Comparison of ENCODE assay signal across 1 cellular context in the genomic region with DNA sequence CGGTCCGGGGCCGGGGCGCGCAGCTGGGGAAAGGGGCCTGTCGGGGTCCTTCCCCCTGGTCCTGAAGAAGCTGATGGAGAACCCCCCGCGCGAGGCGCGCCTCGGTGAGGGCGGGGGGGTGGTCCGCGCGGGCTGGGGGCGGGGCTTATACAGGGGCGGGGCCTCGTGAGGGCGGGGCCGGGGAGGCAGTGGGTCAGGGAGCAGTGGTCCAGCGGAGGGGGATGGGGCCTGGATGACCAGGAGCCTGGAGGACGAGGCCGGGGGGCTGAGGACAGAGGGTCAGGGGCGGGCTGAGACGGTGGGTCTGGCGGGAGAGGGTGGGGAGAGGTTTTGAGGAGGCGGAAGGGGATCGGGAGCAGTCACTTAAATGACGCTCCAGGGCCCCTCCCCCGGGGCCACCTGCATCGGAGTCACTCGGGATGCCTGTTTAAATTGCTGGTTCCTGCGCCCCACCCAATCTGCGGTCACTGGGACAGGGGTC.
A peak's percentile ranks its signal among the peaks of the same experiment; 100 is the strongest.
TF ChIP-seq lines count a peak whose summit lies in the region.

No MANE protein-coding gene starts in this region.

TF ChIP-seq in HepG2, 621 proteins besides CTCF, POLR2A, EP300 and RAD21 (continued from another document):
- TF ChIP-seq, protein P1, sequence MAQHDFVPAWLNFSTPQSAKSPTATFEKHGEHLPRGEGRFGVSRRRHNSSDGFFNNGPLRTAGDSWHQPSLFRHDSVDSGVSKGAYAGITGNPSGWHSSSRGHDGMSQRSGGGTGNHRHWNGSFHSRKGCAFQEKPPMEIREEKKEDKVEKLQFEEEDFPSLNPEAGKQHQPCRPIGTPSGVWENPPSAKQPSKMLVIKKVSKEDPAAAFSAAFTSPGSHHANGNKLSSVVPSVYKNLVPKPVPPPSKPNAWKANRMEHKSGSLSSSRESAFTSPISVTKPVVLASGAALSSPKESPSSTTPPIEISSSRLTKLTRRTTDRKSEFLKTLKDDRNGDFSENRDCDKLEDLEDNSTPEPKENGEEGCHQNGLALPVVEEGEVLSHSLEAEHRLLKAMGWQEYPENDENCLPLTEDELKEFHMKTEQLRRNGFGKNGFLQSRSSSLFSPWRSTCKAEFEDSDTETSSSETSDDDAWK (CRISPR knock-in tag; IDR thresholded peaks at IDR 0.05): no peak
- TF ChIP-seq, protein P2, sequence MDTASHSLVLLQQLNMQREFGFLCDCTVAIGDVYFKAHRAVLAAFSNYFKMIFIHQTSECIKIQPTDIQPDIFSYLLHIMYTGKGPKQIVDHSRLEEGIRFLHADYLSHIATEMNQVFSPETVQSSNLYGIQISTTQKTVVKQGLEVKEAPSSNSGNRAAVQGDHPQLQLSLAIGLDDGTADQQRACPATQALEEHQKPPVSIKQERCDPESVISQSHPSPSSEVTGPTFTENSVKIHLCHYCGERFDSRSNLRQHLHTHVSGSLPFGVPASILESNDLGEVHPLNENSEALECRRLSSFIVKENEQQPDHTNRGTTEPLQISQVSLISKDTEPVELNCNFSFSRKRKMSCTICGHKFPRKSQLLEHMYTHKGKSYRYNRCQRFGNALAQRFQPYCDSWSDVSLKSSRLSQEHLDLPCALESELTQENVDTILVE (CRISPR knock-in tag; IDR thresholded peaks at IDR 0.05): no peak
- TF ChIP-seq TSC22D2 (CRISPR knock-in tag; IDR thresholded peaks at IDR 0.05; ENCODE audit: borderline replicate concordance) (no peak), ZKSCAN1 (IDR thresholded peaks at IDR 0.05; ENCODE audit: low read length) (no peak), ZFX (CRISPR knock-in tag; IDR thresholded peaks at IDR 0.05; ENCODE audit: low read depth) (0 out of 2 replicates have a peak, but pooled peaks have one; percentile 6), ZKSCAN8 (CRISPR knock-in tag; IDR thresholded peaks at IDR 0.05; ENCODE audit: borderline replicate concordance) (no peak), CBX1 (IDR thresholded peaks at IDR 0.05; ENCODE audit: low read depth) (no peak), RBFOX2 (IDR thresholded peaks at IDR 0.05; ENCODE audit: low read depth, low read length) (no peak), FOSL1 (CRISPR knock-in tag; IDR thresholded peaks at IDR 0.05; ENCODE audit: borderline replicate concordance) (no peak), WIZ (CRISPR knock-in tag; IDR thresholded peaks at IDR 0.05) (no peak), ZFAT (CRISPR knock-in tag; conservative IDR thresholded peaks at IDR 0.05) (no peak), KDM5B (CRISPR knock-in tag; IDR thresholded peaks at IDR 0.05; ENCODE audit: borderline replicate concordance) (no peak), ZNF660 (CRISPR knock-in tag; IDR thresholded peaks at IDR 0.05; ENCODE audit: borderline replicate concordance, low read depth) (no peak), ZNF33A (CRISPR knock-in tag; IDR thresholded peaks at IDR 0.05; ENCODE audit: borderline replicate concordance) (no peak), SIX4 (CRISPR knock-in tag; IDR thresholded peaks at IDR 0.05) (no peak), REL (CRISPR knock-in tag; conservative IDR thresholded peaks at IDR 0.05) (no peak), ZNF180 (CRISPR knock-in tag; IDR thresholded peaks at IDR 0.05; ENCODE audit: borderline replicate concordance, low read depth) (no peak), DNMT1 (CRISPR knock-in tag; IDR thresholded peaks at IDR 0.05) (no peak), FOXO1 (CRISPR knock-in tag; IDR thresholded peaks at IDR 0.05) (no peak), DMAP1 (CRISPR knock-in tag; IDR thresholded peaks at IDR 0.05) (no peak)
- TF ChIP-seq, protein P3, sequence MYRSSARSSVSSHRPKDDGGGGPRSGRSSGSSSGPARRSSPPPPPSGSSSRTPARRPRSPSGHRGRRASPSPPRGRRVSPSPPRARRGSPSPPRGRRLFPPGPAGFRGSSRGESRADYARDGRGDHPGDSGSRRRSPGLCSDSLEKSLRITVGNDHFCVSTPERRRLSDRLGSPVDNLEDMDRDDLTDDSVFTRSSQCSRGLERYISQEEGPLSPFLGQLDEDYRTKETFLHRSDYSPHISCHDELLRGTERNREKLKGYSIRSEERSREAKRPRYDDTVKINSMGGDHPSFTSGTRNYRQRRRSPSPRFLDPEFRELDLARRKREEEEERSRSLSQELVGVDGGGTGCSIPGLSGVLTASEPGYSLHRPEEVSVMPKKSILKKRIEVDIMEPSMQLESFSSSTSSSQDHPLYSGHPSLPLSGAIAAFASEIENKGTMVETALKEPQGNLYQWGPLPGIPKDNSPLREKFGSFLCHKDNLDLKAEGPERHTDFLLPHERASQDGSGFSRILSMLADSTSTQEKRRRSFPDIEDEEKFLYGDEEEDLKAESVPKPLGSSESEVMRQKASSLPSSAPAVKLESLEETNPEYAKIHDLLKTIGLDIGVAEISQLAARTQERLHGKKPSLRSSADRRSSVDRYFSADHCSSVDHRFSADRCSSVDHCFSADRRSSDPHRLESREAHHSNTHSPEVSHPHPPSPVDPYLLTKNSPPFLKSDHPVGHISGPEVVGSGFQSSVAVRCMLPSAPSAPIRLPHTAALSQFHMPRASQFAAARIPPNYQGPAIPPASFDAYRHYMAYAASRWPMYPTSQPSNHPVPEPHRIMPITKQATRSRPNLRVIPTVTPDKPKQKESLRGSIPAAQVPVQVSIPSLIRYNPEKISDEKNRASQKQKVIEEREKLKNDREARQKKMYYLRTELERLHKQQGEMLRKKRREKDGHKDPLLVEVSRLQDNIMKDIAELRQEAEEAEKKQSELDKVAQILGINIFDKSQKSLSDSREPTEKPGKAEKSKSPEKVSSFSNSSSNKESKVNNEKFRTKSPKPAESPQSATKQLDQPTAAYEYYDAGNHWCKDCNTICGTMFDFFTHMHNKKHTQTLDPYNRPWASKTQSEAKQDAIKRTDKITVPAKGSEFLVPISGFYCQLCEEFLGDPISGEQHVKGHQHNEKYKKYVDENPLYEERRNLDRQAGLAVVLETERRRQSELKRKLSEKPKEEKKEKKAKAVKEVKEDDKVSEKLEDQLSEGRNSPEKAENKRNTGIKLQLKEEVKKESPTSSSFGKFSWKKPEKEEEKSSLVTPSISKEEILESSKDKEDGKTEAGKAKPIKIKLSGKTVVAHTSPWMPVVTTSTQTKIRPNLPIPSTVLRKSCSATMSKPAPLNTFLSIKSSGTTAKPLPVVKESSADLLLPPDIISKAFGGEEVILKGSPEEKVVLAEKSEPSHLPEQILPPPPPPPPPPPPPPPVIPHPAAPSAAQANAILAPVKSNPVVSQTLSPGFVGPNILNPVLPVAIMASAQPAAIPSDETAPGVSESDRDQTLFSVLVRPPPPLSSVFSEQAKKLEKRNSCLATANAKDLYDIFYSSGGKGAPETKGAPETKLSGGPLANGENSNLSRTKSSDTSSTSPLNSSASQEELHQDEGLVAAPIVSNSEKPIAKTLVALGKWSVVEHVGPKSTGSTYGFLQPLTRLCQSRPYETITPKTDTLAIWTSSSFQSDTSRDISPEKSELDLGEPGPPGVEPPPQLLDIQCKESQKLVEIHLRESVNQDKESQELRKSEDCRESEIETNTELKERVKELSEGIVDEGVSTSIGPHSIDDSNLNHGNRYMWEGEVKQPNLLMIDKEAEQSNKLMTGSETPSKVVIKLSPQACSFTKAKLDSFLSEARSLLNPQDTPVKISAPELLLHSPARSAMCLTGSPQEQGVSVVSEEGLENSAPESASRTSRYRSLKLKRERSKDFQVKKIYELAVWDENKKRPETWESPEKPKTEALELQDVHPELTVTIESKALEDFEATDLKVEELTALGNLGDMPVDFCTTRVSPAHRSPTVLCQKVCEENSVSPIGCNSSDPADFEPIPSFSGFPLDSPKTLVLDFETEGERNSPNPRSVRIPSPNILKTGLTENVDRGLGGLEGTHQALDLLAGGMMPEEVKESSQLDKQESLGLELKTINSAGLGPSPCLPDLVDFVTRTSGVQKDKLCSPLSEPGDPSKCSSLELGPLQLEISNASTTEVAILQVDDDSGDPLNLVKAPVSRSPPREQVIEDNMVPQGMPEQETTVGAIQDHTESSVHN (CRISPR knock-in tag; IDR thresholded peaks at IDR 0.05): no peak
- TF ChIP-seq, protein P4, sequence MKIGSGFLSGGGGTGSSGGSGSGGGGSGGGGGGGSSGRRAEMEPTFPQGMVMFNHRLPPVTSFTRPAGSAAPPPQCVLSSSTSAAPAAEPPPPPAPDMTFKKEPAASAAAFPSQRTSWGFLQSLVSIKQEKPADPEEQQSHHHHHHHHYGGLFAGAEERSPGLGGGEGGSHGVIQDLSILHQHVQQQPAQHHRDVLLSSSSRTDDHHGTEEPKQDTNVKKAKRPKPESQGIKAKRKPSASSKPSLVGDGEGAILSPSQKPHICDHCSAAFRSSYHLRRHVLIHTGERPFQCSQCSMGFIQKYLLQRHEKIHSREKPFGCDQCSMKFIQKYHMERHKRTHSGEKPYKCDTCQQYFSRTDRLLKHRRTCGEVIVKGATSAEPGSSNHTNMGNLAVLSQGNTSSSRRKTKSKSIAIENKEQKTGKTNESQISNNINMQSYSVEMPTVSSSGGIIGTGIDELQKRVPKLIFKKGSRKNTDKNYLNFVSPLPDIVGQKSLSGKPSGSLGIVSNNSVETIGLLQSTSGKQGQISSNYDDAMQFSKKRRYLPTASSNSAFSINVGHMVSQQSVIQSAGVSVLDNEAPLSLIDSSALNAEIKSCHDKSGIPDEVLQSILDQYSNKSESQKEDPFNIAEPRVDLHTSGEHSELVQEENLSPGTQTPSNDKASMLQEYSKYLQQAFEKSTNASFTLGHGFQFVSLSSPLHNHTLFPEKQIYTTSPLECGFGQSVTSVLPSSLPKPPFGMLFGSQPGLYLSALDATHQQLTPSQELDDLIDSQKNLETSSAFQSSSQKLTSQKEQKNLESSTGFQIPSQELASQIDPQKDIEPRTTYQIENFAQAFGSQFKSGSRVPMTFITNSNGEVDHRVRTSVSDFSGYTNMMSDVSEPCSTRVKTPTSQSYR (CRISPR knock-in tag; IDR thresholded peaks at IDR 0.05; ENCODE audit: borderline replicate concordance): peak; percentile 52; the same call in 1 of the 2 replicates
- TF ChIP-seq, protein P5, sequence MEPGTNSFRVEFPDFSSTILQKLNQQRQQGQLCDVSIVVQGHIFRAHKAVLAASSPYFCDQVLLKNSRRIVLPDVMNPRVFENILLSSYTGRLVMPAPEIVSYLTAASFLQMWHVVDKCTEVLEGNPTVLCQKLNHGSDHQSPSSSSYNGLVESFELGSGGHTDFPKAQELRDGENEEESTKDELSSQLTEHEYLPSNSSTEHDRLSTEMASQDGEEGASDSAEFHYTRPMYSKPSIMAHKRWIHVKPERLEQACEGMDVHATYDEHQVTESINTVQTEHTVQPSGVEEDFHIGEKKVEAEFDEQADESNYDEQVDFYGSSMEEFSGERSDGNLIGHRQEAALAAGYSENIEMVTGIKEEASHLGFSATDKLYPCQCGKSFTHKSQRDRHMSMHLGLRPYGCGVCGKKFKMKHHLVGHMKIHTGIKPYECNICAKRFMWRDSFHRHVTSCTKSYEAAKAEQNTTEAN (CRISPR knock-in tag; conservative IDR thresholded peaks at IDR 0.05): no peak
- TF ChIP-seq, protein P6, sequence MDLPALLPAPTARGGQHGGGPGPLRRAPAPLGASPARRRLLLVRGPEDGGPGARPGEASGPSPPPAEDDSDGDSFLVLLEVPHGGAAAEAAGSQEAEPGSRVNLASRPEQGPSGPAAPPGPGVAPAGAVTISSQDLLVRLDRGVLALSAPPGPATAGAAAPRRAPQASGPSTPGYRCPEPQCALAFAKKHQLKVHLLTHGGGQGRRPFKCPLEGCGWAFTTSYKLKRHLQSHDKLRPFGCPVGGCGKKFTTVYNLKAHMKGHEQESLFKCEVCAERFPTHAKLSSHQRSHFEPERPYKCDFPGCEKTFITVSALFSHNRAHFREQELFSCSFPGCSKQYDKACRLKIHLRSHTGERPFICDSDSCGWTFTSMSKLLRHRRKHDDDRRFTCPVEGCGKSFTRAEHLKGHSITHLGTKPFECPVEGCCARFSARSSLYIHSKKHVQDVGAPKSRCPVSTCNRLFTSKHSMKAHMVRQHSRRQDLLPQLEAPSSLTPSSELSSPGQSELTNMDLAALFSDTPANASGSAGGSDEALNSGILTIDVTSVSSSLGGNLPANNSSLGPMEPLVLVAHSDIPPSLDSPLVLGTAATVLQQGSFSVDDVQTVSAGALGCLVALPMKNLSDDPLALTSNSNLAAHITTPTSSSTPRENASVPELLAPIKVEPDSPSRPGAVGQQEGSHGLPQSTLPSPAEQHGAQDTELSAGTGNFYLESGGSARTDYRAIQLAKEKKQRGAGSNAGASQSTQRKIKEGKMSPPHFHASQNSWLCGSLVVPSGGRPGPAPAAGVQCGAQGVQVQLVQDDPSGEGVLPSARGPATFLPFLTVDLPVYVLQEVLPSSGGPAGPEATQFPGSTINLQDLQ (CRISPR knock-in tag; IDR thresholded peaks at IDR 0.05): no peak
- TF ChIP-seq, protein P7, sequence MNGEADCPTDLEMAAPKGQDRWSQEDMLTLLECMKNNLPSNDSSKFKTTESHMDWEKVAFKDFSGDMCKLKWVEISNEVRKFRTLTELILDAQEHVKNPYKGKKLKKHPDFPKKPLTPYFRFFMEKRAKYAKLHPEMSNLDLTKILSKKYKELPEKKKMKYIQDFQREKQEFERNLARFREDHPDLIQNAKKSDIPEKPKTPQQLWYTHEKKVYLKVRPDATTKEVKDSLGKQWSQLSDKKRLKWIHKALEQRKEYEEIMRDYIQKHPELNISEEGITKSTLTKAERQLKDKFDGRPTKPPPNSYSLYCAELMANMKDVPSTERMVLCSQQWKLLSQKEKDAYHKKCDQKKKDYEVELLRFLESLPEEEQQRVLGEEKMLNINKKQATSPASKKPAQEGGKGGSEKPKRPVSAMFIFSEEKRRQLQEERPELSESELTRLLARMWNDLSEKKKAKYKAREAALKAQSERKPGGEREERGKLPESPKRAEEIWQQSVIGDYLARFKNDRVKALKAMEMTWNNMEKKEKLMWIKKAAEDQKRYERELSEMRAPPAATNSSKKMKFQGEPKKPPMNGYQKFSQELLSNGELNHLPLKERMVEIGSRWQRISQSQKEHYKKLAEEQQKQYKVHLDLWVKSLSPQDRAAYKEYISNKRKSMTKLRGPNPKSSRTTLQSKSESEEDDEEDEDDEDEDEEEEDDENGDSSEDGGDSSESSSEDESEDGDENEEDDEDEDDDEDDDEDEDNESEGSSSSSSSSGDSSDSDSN (CRISPR knock-in tag; IDR thresholded peaks at IDR 0.05): no peak
